Comparison of ENCODE assay signal across 8 cellular contexts in the genomic region with DNA sequence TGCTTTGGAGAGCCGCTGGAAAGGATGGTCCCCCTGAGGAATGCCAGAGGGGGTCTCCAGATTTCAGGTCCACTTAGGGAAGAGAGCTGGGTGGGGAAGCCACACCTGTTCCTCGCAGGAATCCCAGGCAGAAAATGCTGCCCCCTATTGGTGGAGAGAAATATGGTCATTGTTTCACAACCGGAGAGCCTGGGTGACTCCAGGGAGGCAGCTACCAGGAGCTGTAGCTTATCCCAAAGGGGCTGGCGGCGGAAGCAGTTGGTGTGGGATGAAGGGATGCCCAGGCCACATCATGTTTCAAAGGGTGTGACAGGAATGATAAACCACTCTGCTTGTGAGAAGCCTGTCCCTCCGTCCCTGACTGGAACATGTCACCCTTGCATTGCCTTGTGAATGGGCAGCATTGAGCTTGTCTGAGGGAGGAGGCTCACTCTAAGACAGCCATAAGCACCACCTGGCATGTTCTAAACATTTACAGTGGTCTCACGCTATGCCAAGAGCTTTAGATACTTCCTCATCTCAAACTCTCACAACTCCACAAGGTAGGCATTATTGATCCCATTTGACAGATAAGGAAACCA. TPM values are rescaled to one million over a fixed set of nuclear protein-coding genes. Genes with fewer than 3 reads are reported as not detected.
DNase-seq lines count a peak whose midpoint lies in the region; ATAC-seq and TF ChIP-seq lines count a peak whose summit lies in the region.

No MANE protein-coding gene starts in this region.

- no peak overlapping the region for H3K27ac Mint-ChIP-seq in CD4-positive, CD25-positive, alpha-beta regulatory T cell
- no peak overlapping the region for H3K27ac Mint-ChIP-seq in GM23338
- H3K27ac Mint-ChIP-seq in activated T-helper 17 cell treated with anti-CD3 and anti-CD28 coated beads, Interleukin-2, amount 50 U/mL, for 72 hours: no peak overlapping the region

- H3K27me3 Mint-ChIP-seq in CD4-positive, CD25-positive, alpha-beta regulatory T cell: no peaks in the 10 kb centered on the region
- H3K27me3 Mint-ChIP-seq in GM23338 (ENCODE audit: insufficient read depth, low read depth, poor library complexity): peaks cover 4% of the 10 kb centered on the region
- no peaks in the 10 kb centered on the region for H3K27me3 Mint-ChIP-seq in activated T-helper 17 cell treated with anti-CD3 and anti-CD28 coated beads, Interleukin-2, amount 50 U/mL, for 72 hours

- no peaks in the 10 kb centered on the region for H3K27me3 ChIP-seq in CD4-positive, CD25-positive, alpha-beta regulatory T cell (ENCODE audit: control insufficient read depth, insufficient read depth, low read length)
- H3K27me3 ChIP-seq in GM23338 (ENCODE audit: insufficient read depth) (no peaks in the 10 kb centered on the region), right lobe of liver (no peaks in the 10 kb centered on the region)

- H3F3A ChIP-seq in GM23338 (replicated peaks; ENCODE audit: low read depth): no peaks in the 10 kb centered on the region

- H2AFZ ChIP-seq in GM23338: no peak overlapping the region

- intact Hi-C loops in right lobe of liver (cut with DNase I): no loop called here

- no peak overlapping the region for H3K27ac ChIP-seq in CD4-positive, CD25-positive, alpha-beta regulatory T cell (ENCODE audit: insufficient read depth, low read length, poor library complexity, severe bottlenecking)
- H3K27ac ChIP-seq in GM23338 (ENCODE audit: low read depth) (no peak overlapping the region), right lobe of liver (no peak overlapping the region)

- H3K4me3 Mint-ChIP-seq in CD4-positive, CD25-positive, alpha-beta regulatory T cell: no peak overlapping the region
- no peak overlapping the region for H3K4me3 Mint-ChIP-seq in GM23338
- no peak overlapping the region for H3K4me3 Mint-ChIP-seq in activated T-helper 17 cell treated with anti-CD3 and anti-CD28 coated beads, Interleukin-2, amount 50 U/mL, for 72 hours

- no peaks in the 10 kb centered on the region for H3K79me2 ChIP-seq in GM23338 (replicated peaks; ENCODE audit: insufficient read depth)

- TF ChIP-seq CTCF in GM23338 (conservative IDR thresholded peaks at IDR 0.05; ENCODE audit: low read depth in 2 of 2) (peak; percentile 83 to 85), right lobe of liver (IDR thresholded peaks at IDR 0.05) (peak; percentile 26 to 52 (median 35))

- no peaks in the 10 kb centered on the region; the same call in 1 of the 2 replicates for H3K9me2 ChIP-seq in GM23338 (ENCODE audit: insufficient read depth)

- no peaks in the 10 kb centered on the region for H3K4me1 ChIP-seq in CD4-positive, CD25-positive, alpha-beta regulatory T cell (ENCODE audit: control insufficient read depth, insufficient read depth, low read length, poor library complexity, severe bottlenecking)
- H3K4me1 ChIP-seq in GM23338 (ENCODE audit: insufficient read depth): no peaks in the 10 kb centered on the region
- H3K4me1 ChIP-seq in right lobe of liver: peaks cover 0 to 19% (median 9%) of the 10 kb centered on the region in 4 donors

- TF ChIP-seq POLR2A in right lobe of liver (IDR thresholded peaks at IDR 0.05): no peak

- no peaks in the 10 kb centered on the region for H3K9me3 ChIP-seq in CD4-positive, CD25-positive, alpha-beta regulatory T cell (ENCODE audit: control insufficient read depth in 2 of 2, low read length in 2 of 2)
- no peaks in the 10 kb centered on the region for H3K9me3 ChIP-seq in right lobe of liver

- H3K36me3 Mint-ChIP-seq in CD4-positive, CD25-positive, alpha-beta regulatory T cell: no peaks in the 10 kb centered on the region
- H3K36me3 Mint-ChIP-seq in GM23338 (ENCODE audit: low read depth): no peaks in the 10 kb centered on the region; the same call in 2 of the 3 replicates
- H3K36me3 Mint-ChIP-seq in activated T-helper 17 cell treated with anti-CD3 and anti-CD28 coated beads, Interleukin-2, amount 50 U/mL, for 72 hours (ENCODE audit: low read depth): no peaks in the 10 kb centered on the region

- no peak overlapping the region for H3K4me2 ChIP-seq in GM23338

- no peak for ATAC-seq in CD4-positive, CD25-positive, alpha-beta regulatory T cell (ENCODE audit: low read depth in 2 of 2)
- ATAC-seq in GM23338: peak; percentile 88
- ATAC-seq in activated T-helper 17 cell treated with anti-CD3 and anti-CD28 coated beads, Interleukin-2, amount 50 U/mL, for 72 hours (replicated peaks): peak; percentile 45
- ATAC-seq in right lobe of liver: no peak
- ATAC-seq in HG03108 (IDR thresholded peaks at IDR 0.05; ENCODE audit: unreplicated experiment): no peak

- H3K36me3 ChIP-seq in CD4-positive, CD25-positive, alpha-beta regulatory T cell (ENCODE audit: control insufficient read depth, insufficient read depth, low read length): no peaks in the 10 kb centered on the region
- no peaks in the 10 kb centered on the region for H3K36me3 ChIP-seq in GM23338 (ENCODE audit: insufficient read depth)
- H3K36me3 ChIP-seq in right lobe of liver: no peaks in the 10 kb centered on the region

- 56% methylated on average over 3 of the region's 7 CpGs for WGBS in right lobe of liver (ENCODE audit: insufficient coverage, low coverage, low lambda C conversion rate, missing lambda C conversion rate)

- H3K9me3 Mint-ChIP-seq in CD4-positive, CD25-positive, alpha-beta regulatory T cell: no peaks in the 10 kb centered on the region
- H3K9me3 Mint-ChIP-seq in GM23338: peaks cover 5% of the 10 kb centered on the region; the same call in 2 of the 3 replicates
- no peaks in the 10 kb centered on the region for H3K9me3 Mint-ChIP-seq in activated T-helper 17 cell treated with anti-CD3 and anti-CD28 coated beads, Interleukin-2, amount 50 U/mL, for 72 hours

- peak in 2 of 3 donors; percentile 5 to 8 for DNase-seq in CD4-positive, CD25-positive, alpha-beta regulatory T cell
- peak; percentile 74 for DNase-seq in GM23338 (ENCODE audit: low spot score)
- no peak for DNase-seq in right lobe of liver
- DNase-seq in AG08395 (ENCODE audit: low spot score): no peak
- DNase-seq in NCI-H510A treated with DMSO at 0.1 percent for 48 hours (lab: John Stamatoyannopoulos, UW): no peak
- DNase-seq in NOMO-1 treated with dmso at 0.1 percent for 144 hours (lab: John Stamatoyannopoulos, UW; ENCODE audit: unreplicated experiment): no peak

- H3K4me3 ChIP-seq in CD4-positive, CD25-positive, alpha-beta regulatory T cell (ENCODE audit: low read depth, low read length): no peak overlapping the region
- H3K4me3 ChIP-seq in GM23338 (no peak overlapping the region), right lobe of liver (no peak overlapping the region)

- no peaks in the 10 kb centered on the region for H4K20me1 ChIP-seq in GM23338 (replicated peaks; ENCODE audit: insufficient read depth)

- no peaks in the 10 kb centered on the region for H3K4me1 Mint-ChIP-seq in CD4-positive, CD25-positive, alpha-beta regulatory T cell
- H3K4me1 Mint-ChIP-seq in GM23338: no peaks in the 10 kb centered on the region
- no peaks in the 10 kb centered on the region for H3K4me1 Mint-ChIP-seq in activated T-helper 17 cell treated with anti-CD3 and anti-CD28 coated beads, Interleukin-2, amount 50 U/mL, for 72 hours

TF ChIP-seq in GM23338, 12 proteins besides CTCF, POLR2A, EP300 and RAD21 (continues in another document):
- TF ChIP-seq EZH2 (IDR thresholded peaks at IDR 0.05; ENCODE audit: low read depth, unreplicated experiment): no peak
- TF ChIP-seq JUNB (IDR thresholded peaks at IDR 0.05; ENCODE audit: unreplicated experiment): no peak

RNA-seq across cellular contexts. Expression of a gene that starts 34.5 kb away (rescaled TPM):
- 2.0 TPM for total RNA-seq in CD4-positive, CD25-positive, alpha-beta regulatory T cell
- 1 to 10 TPM; 1.7 to 6.3 (median 4.1) TPM for polyA plus RNA-seq in CD4-positive, CD25-positive, alpha-beta regulatory T cell
- 22.6 and 26.1 TPM in 2 replicates for total RNA-seq in GM23338 (2014; rRNA removed; shearing (Covaris generic))
- 10.2 and 10.7 TPM in 2 replicates for polyA plus RNA-seq in GM23338 (2016; fragmentation: Nextera tagmentation; extraction: Ambion mirVana)
- total RNA-seq in activated T-helper 17 cell treated with anti-CD3 and anti-CD28 coated beads, Interleukin-2, amount 50 U/mL, for 72 hours: 1 to 10 TPM; 3.7 to 4.5 TPM
- total RNA-seq in right lobe of liver: 1 to 10 TPM; 4.8 to 9.2 (median 6.0) TPM

Comparison
In these comparisons a context has a peak if more than half of its experiments do, and no peak if none do; other contexts are left out.
1. ATAC-seq: peak in GM23338 (single experiment) and activated T-helper 17 cell treated with anti-CD3 and anti-CD28 coated beads, Interleukin-2, amount 50 U/mL, for 72 hours (single experiment); none in CD4-positive, CD25-positive, alpha-beta regulatory T cell (0 of 2), right lobe of liver (0 of 4) and HG03108 (single experiment).
2. DNase-seq: peak in CD4-positive, CD25-positive, alpha-beta regulatory T cell (2 of 3) and GM23338 (single experiment); none in right lobe of liver (0 of 3), AG08395 (single experiment), NCI-H510A treated with DMSO at 0.1 percent for 48 hours (single experiment) and NOMO-1 treated with dmso at 0.1 percent for 144 hours (single experiment).